9 cellular contexts compared by ENCODE assay signal in genomic region chr3:23442598-23443383, GRCh38.
DNase-seq lines count a peak whose midpoint lies in the region; ATAC-seq, FAIRE-seq and TF ChIP-seq lines count a peak whose summit lies in the region.
"Had no signal": no experiment of that assay in that cellular context is flagged by ENCODE, and none has a peak within 500 bp of the region (broad histone marks: within the 10 kb centered on the region; RNA-seq: fewer than 3 reads in every experiment).

No MANE protein-coding gene starts in this region.

- H3K4me3 Mint-ChIP-seq in astrocyte (ENCODE audit: unreplicated experiment) = no peak overlapping the region

- peaks cover 7% of the 10 kb centered on the region for H3K4me1 ChIP-seq in astrocyte (ENCODE audit: insufficient read depth, low read length)

- peak; percentile 40 for ATAC-seq in GM19463 (IDR thresholded peaks at IDR 0.05; ENCODE audit: unreplicated experiment)
- no peak for ATAC-seq in HG03196 (IDR thresholded peaks at IDR 0.05; ENCODE audit: unreplicated experiment)

- H3K27ac ChIP-seq in HL-60 (replicated peaks) (no peak overlapping the region), astrocyte (ENCODE audit: low read depth, low read length) (no peak overlapping the region)
- H3K27ac ChIP-seq: epithelial cell of prostate had no signal

- peaks cover 48% of the 10 kb centered on the region for H3K4me1 Mint-ChIP-seq in astrocyte (ENCODE audit: low read depth, unreplicated experiment)

- H3K9ac ChIP-seq in astrocyte (ENCODE audit: low read length) = no peak overlapping the region

- H3K79me2 ChIP-seq in astrocyte (ENCODE audit: insufficient read depth, low read length) = no peaks in the 10 kb centered on the region

- peak overlapping the region; percentile 70 for H3K27ac Mint-ChIP-seq in astrocyte (ENCODE audit: unreplicated experiment)

- H2AFZ ChIP-seq in astrocyte (ENCODE audit: low read depth, low read length) = no peak overlapping the region

- no peaks in the 10 kb centered on the region for H3K27me3 Mint-ChIP-seq in astrocyte (ENCODE audit: low read depth, unreplicated experiment)

- peak overlapping the region; percentile 8 for H3K4me2 ChIP-seq in astrocyte (ENCODE audit: low read length)

- DNase-seq in AG10803 (ENCODE audit: low read depth) = peak; percentile 17
- peak; percentile 29 to 71 for DNase-seq in HL-60 (ENCODE audit: low read depth in 1 of 2, low spot score in 1 of 2)
- peak; percentile 31 for DNase-seq in astrocyte (ENCODE audit: low read depth)
- no peak for DNase-seq in NCI-H1694 treated with DMSO at 0.1 percent for 48 hours (lab: John Stamatoyannopoulos, UW)
- no peak for DNase-seq in epidermal melanocyte (ENCODE audit: insufficient read length, low spot score)
- no peak for DNase-seq in NCI-H1436 treated with DMSO at 0.1 percent for 48 hours (lab: John Stamatoyannopoulos, UW)

- H3K9me3 ChIP-seq in astrocyte (ENCODE audit: insufficient read depth, low read depth, low read length) = no peaks in the 10 kb centered on the region

- no peaks in the 10 kb centered on the region for H3K36me3 ChIP-seq in astrocyte (ENCODE audit: insufficient read depth, low read length)

- FAIRE-seq in astrocyte (lab: Jason Lieb, UNC) = no peak

- TF ChIP-seq CTCF in AG10803 (conservative IDR thresholded peaks at IDR 0.05; ENCODE audit: low read length) = no peak
- no peak for TF ChIP-seq CTCF in HL-60 (IDR thresholded peaks at IDR 0.05; ENCODE audit: insufficient read depth, low read length)
- no peak for TF ChIP-seq CTCF in astrocyte (IDR thresholded peaks at IDR 0.05; ENCODE audit: insufficient read depth, low read depth, low read length)

- H3K4me3 ChIP-seq in AG10803 (ENCODE audit: low read length) (no peak overlapping the region), HL-60 (replicated peaks; ENCODE audit: insufficient read depth, low read length) (no peak overlapping the region), astrocyte (ENCODE audit: insufficient read depth, low read depth, low read length) (no peak overlapping the region)

- no peaks in the 10 kb centered on the region for H3K27me3 ChIP-seq in HL-60 (ENCODE audit: insufficient read depth, poor library complexity, severe bottlenecking)
- H3K27me3 ChIP-seq in astrocyte (ENCODE audit: insufficient read depth, low read length) = no peaks in the 10 kb centered on the region

- H3K36me3 Mint-ChIP-seq in astrocyte (ENCODE audit: low read depth, unreplicated experiment) = no peaks in the 10 kb centered on the region

- no peaks in the 10 kb centered on the region for H3K9me3 Mint-ChIP-seq in astrocyte (ENCODE audit: unreplicated experiment)

- peaks cover 55% of the 10 kb centered on the region for H4K20me1 ChIP-seq in astrocyte (ENCODE audit: insufficient read depth, low read length)

Comparison
In these comparisons a context has a peak if more than half of its experiments do, and no peak if none do; other contexts are left out.
1. DNase-seq: peak in AG10803 (single experiment), HL-60 (2 of 2) and astrocyte (single experiment); none in NCI-H1694 treated with DMSO at 0.1 percent for 48 hours (single experiment), epidermal melanocyte (single experiment) and NCI-H1436 treated with DMSO at 0.1 percent for 48 hours (single experiment).